1 cellular context compared by ENCODE assay signal in genomic region chr7:15123901-15124300, GRCh38.
TF ChIP-seq lines count a peak whose summit lies in the region.

No MANE protein-coding gene starts in this region.

TF ChIP-seq in GM23338, 12 proteins besides CTCF, POLR2A, EP300 and RAD21 (continued from another document):
- TF ChIP-seq CREB1 (CRISPR knock-in tag; IDR thresholded peaks at IDR 0.05; ENCODE audit: low read depth), result no peak
- no peak for TF ChIP-seq ZNF462 (CRISPR knock-in tag; IDR thresholded peaks at IDR 0.05)
- no peak for TF ChIP-seq EZH2 (IDR thresholded peaks at IDR 0.05; ENCODE audit: low read depth, unreplicated experiment)
- no peak for TF ChIP-seq JUNB (IDR thresholded peaks at IDR 0.05; ENCODE audit: unreplicated experiment)
- TF ChIP-seq REST (IDR thresholded peaks at IDR 0.05; ENCODE audit: unreplicated experiment), result no peak
TF ChIP-seq in GM23338: peak in this region for 0.
